ENCODE assay signal across 11 cellular contexts in the genomic region with DNA sequence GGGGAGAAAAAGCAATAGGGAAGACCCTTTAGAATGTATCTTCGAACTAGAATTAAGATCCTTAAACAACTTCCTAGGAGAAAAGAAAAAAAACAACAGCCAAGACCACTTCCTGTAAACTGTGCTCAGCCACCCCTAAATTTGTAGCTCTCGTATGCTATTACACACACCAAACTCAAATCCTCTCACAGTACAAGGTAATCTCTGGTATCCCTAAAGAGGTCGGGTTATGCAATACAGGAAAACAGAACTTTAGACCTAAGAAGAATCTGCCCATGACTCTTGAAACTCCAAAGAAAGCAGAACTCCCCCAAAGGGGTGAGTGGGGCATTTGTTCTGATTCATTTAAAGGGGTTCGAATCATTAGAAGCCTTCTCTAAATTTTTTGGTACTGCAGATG.
DNase-seq lines count a peak whose midpoint lies in the region; ATAC-seq, FAIRE-seq and TF ChIP-seq lines count a peak whose summit lies in the region.
"Had no signal": no experiment of that assay in that cellular context is flagged by ENCODE, and none has a peak within 500 bp of the region (broad histone marks: within the 10 kb centered on the region; RNA-seq: fewer than 3 reads in every experiment).

No MANE protein-coding gene starts in this region.

- no peaks in the 10 kb centered on the region for H3K79me2 ChIP-seq in SK-N-SH (ENCODE audit: insufficient read depth)
- H3K79me2 ChIP-seq in GM12878 (ENCODE audit: control insufficient read depth, insufficient read depth, low read length), result no peaks in the 10 kb centered on the region
- H3K79me2 ChIP-seq in neural progenitor cell (ENCODE audit: low read depth), result no peaks in the 10 kb centered on the region

- no peaks in the 10 kb centered on the region for H3K36me3 Mint-ChIP-seq in neural progenitor cell

- H3K27ac ChIP-seq in SK-N-SH (ENCODE audit: low read depth in 2 of 2, low read length in 1 of 2) (no peak overlapping the region), HUES6 (ENCODE audit: low read depth, low read length) (0 out of 2 replicates have a peak overlapping the region, but pooled peaks have one; percentile 8), GM12878 (ENCODE audit: control insufficient read depth, insufficient read depth) (no peak overlapping the region), neural progenitor cell (no peak overlapping the region)
- H3K27ac ChIP-seq: epithelial cell of prostate had no signal

- no peak overlapping the region for H3K27ac Mint-ChIP-seq in neural progenitor cell

- no peaks in the 10 kb centered on the region; the same call in 1 of the 2 replicates for H3K27me3 ChIP-seq in SK-N-SH (ENCODE audit: insufficient read depth)
- no peaks in the 10 kb centered on the region; the same call in 1 of the 2 replicates for H3K27me3 ChIP-seq in HUES6 (ENCODE audit: control insufficient read depth, insufficient read depth, low read length)
- no peaks in the 10 kb centered on the region for H3K27me3 ChIP-seq in GM12878 (replicated peaks in 1 of 2; ENCODE audit: control insufficient read depth in 2 of 2, insufficient read depth in 2 of 2, low read length in 1 of 2)
- H3K27me3 ChIP-seq in neural progenitor cell, result no peaks in the 10 kb centered on the region

- CTCF ChIA-PET in SK-N-SH (lab: Yijun Ruan, JAX) (no interaction called here), GM12878 (lab: Yijun Ruan, JAX) (no interaction called here)

- no peak for TF ChIP-seq POLR2A in GM12878 (IDR thresholded peaks at IDR 0.05; ENCODE audit: low read depth, low read length)

- H3K4me1 ChIP-seq in SK-N-SH (ENCODE audit: control insufficient read depth in 1 of 2, insufficient read depth in 2 of 2, low read depth in 1 of 2, low read length in 1 of 2), result no peaks in the 10 kb centered on the region
- H3K4me1 ChIP-seq in HUES6 (ENCODE audit: control insufficient read depth, insufficient read depth, low read length), result peaks cover 44% of the 10 kb centered on the region
- no peaks in the 10 kb centered on the region for H3K4me1 ChIP-seq in GM12878 (ENCODE audit: control insufficient read depth, insufficient read depth, low read length)
- H3K4me1 ChIP-seq in neural progenitor cell, result peaks cover 24% of the 10 kb centered on the region

- DNase-seq in SK-N-SH (no peak), GM12878 (ENCODE audit: low read depth, low spot score) (no peak), neural progenitor cell (ENCODE audit: low spot score) (no peak), dermis blood vessel endothelial cell (no peak)
- DNase-seq: mesendoderm, OCI-M1 had no signal

- H3K9me3 ChIP-seq in SK-N-SH, result no peaks in the 10 kb centered on the region
- no peaks in the 10 kb centered on the region for H3K9me3 ChIP-seq in HUES6 (ENCODE audit: control insufficient read depth, insufficient read depth, low read depth, low read length)
- H3K9me3 ChIP-seq in GM12878 (replicated peaks; ENCODE audit: control insufficient read depth, insufficient read depth, low read length), result no peaks in the 10 kb centered on the region; the same call in 2 of the 3 replicates
- no peaks in the 10 kb centered on the region for H3K9me3 ChIP-seq in neural progenitor cell (ENCODE audit: low read depth)

- TF ChIP-seq RAD21 in SK-N-SH (IDR thresholded peaks at IDR 0.05; ENCODE audit: low read length) (no peak), GM12878 (IDR thresholded peaks at IDR 0.05; ENCODE audit: insufficient read depth, low read depth, low read length) (no peak)

- H2AFZ ChIP-seq in SK-N-SH (ENCODE audit: low read depth) (peak overlapping the region; percentile 35; the same call in 1 of the 2 replicates), GM12878 (ENCODE audit: control insufficient read depth, low read depth, low read length) (0 out of 2 replicates have a peak overlapping the region, but pooled peaks have one; percentile 2), neural progenitor cell (replicated peaks) (peak overlapping the region; percentile 50)

- H4K20me1 ChIP-seq in SK-N-SH (ENCODE audit: insufficient read depth) (no peaks in the 10 kb centered on the region), GM12878 (ENCODE audit: control insufficient read depth, insufficient read depth) (no peaks in the 10 kb centered on the region), neural progenitor cell (ENCODE audit: low read depth) (no peaks in the 10 kb centered on the region)

- no peaks in the 10 kb centered on the region for H3K9me3 Mint-ChIP-seq in neural progenitor cell

- H3K9me2 ChIP-seq in SK-N-SH, result no peaks in the 10 kb centered on the region

- SMC1A ChIA-PET in GM12878 (lab: Charles Lee; ENCODE audit: uncharacterized antibody, unreplicated experiment), result interaction anchor here (1.0 to 3.2 kb wide), 5 partner anchors 10 to 298 kb away, joined by 3 to 15 read pairs (median 5); no protein-coding TSS in a partner anchor

- BruUV-seq in GM12878 (replicated peaks; lab: Mats Ljungman, UMichigan), result no TSS peak

- peaks cover 13% of the 10 kb centered on the region for H3K27me3 Mint-ChIP-seq in neural progenitor cell (ENCODE audit: insufficient read depth, low read depth)

- H3K4me3 Mint-ChIP-seq in neural progenitor cell, result no peak overlapping the region

- in situ Hi-C loops in GM12878 (cut with MboI), result no loop called here

- H3K36me3 ChIP-seq in SK-N-SH (replicated peaks in 1 of 2; ENCODE audit: control insufficient read depth in 1 of 2, insufficient read depth in 2 of 2, low read length in 1 of 2) (no peaks in the 10 kb centered on the region), HUES6 (ENCODE audit: control insufficient read depth, insufficient read depth, low read length) (no peaks in the 10 kb centered on the region), GM12878 (ENCODE audit: control insufficient read depth in 2 of 2, insufficient read depth in 2 of 2, low read length in 1 of 2) (no peaks in the 10 kb centered on the region), neural progenitor cell (no peaks in the 10 kb centered on the region)

- ATAC-seq in SK-N-SH treated with all-trans-retinoic acid at 6 μM for 48 hours (no peak), GM12878 (peak; percentile 77), HG02938 (IDR thresholded peaks at IDR 0.05; ENCODE audit: unreplicated experiment) (no peak), HG03521 (IDR thresholded peaks at IDR 0.05; ENCODE audit: unreplicated experiment) (no peak)

- TF ChIP-seq CTCF in SK-N-SH (IDR thresholded peaks at IDR 0.05) (no peak), GM12878 (IDR thresholded peaks at IDR 0.05 in 2 of 3, conservative IDR thresholded peaks at IDR 0.05 in 1 of 3; ENCODE audit: control insufficient read depth in 2 of 3, extremely low read depth in 1 of 3, insufficient read depth in 1 of 3, low read depth in 3 of 3, low read length in 3 of 3) (no peak), neural progenitor cell (IDR thresholded peaks at IDR 0.05) (no peak)

- no peak for TF ChIP-seq EP300 in SK-N-SH (IDR thresholded peaks at IDR 0.05; ENCODE audit: borderline replicate concordance in 1 of 2, low read depth in 1 of 2, low read length in 1 of 2)
- TF ChIP-seq EP300 in GM12878 (IDR thresholded peaks at IDR 0.05; ENCODE audit: borderline replicate concordance in 1 of 2, control insufficient read depth in 1 of 2, low read depth in 2 of 2, low read length in 2 of 2), result no peak

- RAD21 ChIA-PET in GM12878 (lab: Charles Lee; ENCODE audit: unreplicated experiment), result interaction anchor here (1.0 to 2.0 kb wide), 4 partner anchors 11 to 176 kb away, joined by 3 to 6 read pairs (median 4); no protein-coding TSS in a partner anchor

- H3K9ac ChIP-seq in SK-N-SH (no peak overlapping the region), HUES6 (ENCODE audit: low read length) (no peak overlapping the region), GM12878 (ENCODE audit: control insufficient read depth, insufficient read depth, low read length) (no peak overlapping the region), neural progenitor cell (no peak overlapping the region)

- no peak overlapping the region; the same call in 1 of the 2 replicates for H3K4me2 ChIP-seq in SK-N-SH
- no peak overlapping the region for H3K4me2 ChIP-seq in GM12878 (ENCODE audit: control insufficient read depth, insufficient read depth)
- no peak overlapping the region for H3K4me2 ChIP-seq in neural progenitor cell

- H3K4me3 ChIP-seq in SK-N-SH (ENCODE audit: low read depth in 2 of 2, low read length in 1 of 2) (no peak overlapping the region), HUES6 (ENCODE audit: low read depth, low read length) (no peak overlapping the region), GM12878 (no peak overlapping the region), neural progenitor cell (no peak overlapping the region)

- intact Hi-C loops in GM12878 (cut with micrococcal nuclease; ENCODE audit: unreplicated experiment), result loop anchor here (5.0 kb wide), 2 partner anchors 172 to 297 kb away; partner anchors contain the start of gene CASK

- 24% methylated on average over 4 of the region's 4 CpGs for WGBS in SK-N-SH (ENCODE audit: low lambda C conversion rate)
- WGBS in GM12878 (ENCODE audit: insufficient coverage, insufficient replicate concordance, low lambda C conversion rate, missing lambda C conversion rate), result 29% methylated on average over 4 of the region's 4 CpGs

- POLR2A ChIA-PET in SK-N-SH (lab: Yijun Ruan, JAX) (no interaction called here), GM12878 (lab: Charles Lee) (interaction anchor here (0.5 kb wide), 1 partner anchor 172 kb away, joined by 5 read pairs; no protein-coding TSS in a partner anchor)

- peaks cover 9% of the 10 kb centered on the region for H3K4me1 Mint-ChIP-seq in neural progenitor cell

- H3F3A ChIP-seq in SK-N-SH (replicated peaks; ENCODE audit: insufficient read depth) (no peaks in the 10 kb centered on the region), neural progenitor cell (ENCODE audit: low read depth) (peaks cover 14% of the 10 kb centered on the region)

- no peak for FAIRE-seq in GM12878 (lab: Jason Lieb, UNC)

TF ChIP-seq in SK-N-SH, 30 proteins besides CTCF, POLR2A, EP300 and RAD21 (continues in another document):
- TF ChIP-seq FOXM1 (IDR thresholded peaks at IDR 0.05; ENCODE audit: low read depth) (no peak), RXRA (IDR thresholded peaks at IDR 0.05; ENCODE audit: borderline replicate concordance, low read depth) (no peak)

TF ChIP-seq in GM12878, 131 proteins besides CTCF, POLR2A, EP300 and RAD21:
- TF ChIP-seq NFXL1 (IDR thresholded peaks at IDR 0.05; ENCODE audit: borderline replicate concordance) (no peak), CBFB (IDR thresholded peaks at IDR 0.05; ENCODE audit: low read depth) (no peak), IKZF1 (conservative IDR thresholded peaks at IDR 0.05) (0 out of 2 replicates have a peak, but pooled peaks have one; percentile 7), DPF2 (IDR thresholded peaks at IDR 0.05) (0 out of 2 replicates have a peak, but pooled peaks have one; percentile 6)
